ENCODE assay signal across 17 cellular contexts in the genomic region with DNA sequence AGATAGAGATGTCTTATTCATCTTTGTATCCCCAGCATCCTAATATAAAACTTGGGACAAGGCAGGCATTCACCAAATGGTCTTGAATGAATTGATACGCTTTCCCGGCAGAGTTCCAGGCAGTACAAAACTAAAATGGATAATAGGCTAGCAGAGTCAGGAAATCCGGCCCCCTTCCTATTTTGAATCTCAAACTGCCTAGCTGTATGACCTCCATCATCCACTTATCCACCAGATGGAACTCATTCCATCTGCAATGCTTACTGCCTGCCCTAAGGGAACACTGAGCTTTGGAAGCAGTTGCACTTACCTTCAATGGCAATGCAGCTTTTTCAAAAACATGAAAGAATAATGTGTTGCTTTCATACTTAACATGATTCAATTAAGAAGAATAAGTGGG. TPM values are rescaled to one million over a fixed set of nuclear protein-coding genes. Genes with fewer than 3 reads are reported as not detected.
"Had no signal": no experiment of that assay in that cellular context is flagged by ENCODE, and none has a peak within 500 bp of the region (broad histone marks: within the 10 kb centered on the region; RNA-seq: fewer than 3 reads in every experiment).

No MANE protein-coding gene starts in this region.

- H3K79me2 ChIP-seq: parathyroid adenoma had no signal

- H3K9me3 ChIP-seq: ascending aorta, esophagus muscularis mucosa, neutrophil, spleen, tibial artery had no signal

- H3K9ac ChIP-seq: parathyroid adenoma had no signal

- ATAC-seq: natural killer cell treated with Interleukin-12 subunit alpha and Interleukin-12 subunit beta and Interleukin-15 and Interleukin-18, amount 100 ng/mL, for 72 hours; stimulated activated memory B cell treated with anti-CD40 and anti-IgM and Interleukin-4, amounts not matched to agents 10 μg/mL and 1 μg/mL and 100 μg/mL, for 72 hours had no signal

- H3K4me1 ChIP-seq: ascending aorta, esophagus muscularis mucosa, parathyroid adenoma, spleen, tibial artery had no signal

- DNase-seq: activated CD4-positive, alpha-beta T cell treated with anti-CD3 and anti-CD28 coated beads, Interleukin-2, amount 50 U/mL, for 48 hours; activated gamma-delta T cell; effector CD8-positive, alpha-beta T cell; retina; spleen; stimulated activated CD4-positive, alpha-beta T cell treated with anti-CD3 and anti-CD28 coated beads, Interleukin-4, amount 100 ng/mL, for 4 hours; tibial artery had no signal

- H3K27me3 ChIP-seq: ascending aorta, esophagus muscularis mucosa, neutrophil, spleen, tibial artery had no signal

- H3K4me3 ChIP-seq: ascending aorta, coronary artery, esophagus muscularis mucosa, spleen, tibial artery had no signal

- H3K27ac ChIP-seq: ascending aorta, coronary artery, esophagus muscularis mucosa, neutrophil, parathyroid adenoma, spleen, tibial artery had no signal

- FAIRE-seq: TTC549 had no signal

- H2AFZ ChIP-seq: parathyroid adenoma had no signal

RNA-seq across cellular contexts. Expression of a gene that starts 43.4 kb away (rescaled TPM):
- total RNA-seq: ascending aorta; liver; natural killer cell treated with Interleukin-12 subunit alpha and Interleukin-12 subunit beta and Interleukin-15 and Interleukin-18, amount 100 ng/mL, for 72 hours; spleen; T-helper 2 cell treated with Interferon-gamma antibody and Interleukin-4, amounts not matched to agents 100 ng/mL and 5 ng/mL, for 36 hours had no signal
- polyA plus RNA-seq: liver had no signal
